In genomic region chr14:101553393-101553792, GRCh38 we compare ENCODE assay signal across 1 cellular context.
TF ChIP-seq lines count a peak whose summit lies in the region.

No MANE protein-coding gene starts in this region.

TF ChIP-seq in HCT116, 20 proteins besides CTCF, POLR2A, EP300 and RAD21 (continued from another document):
- no peak for TF ChIP-seq REST (IDR thresholded peaks at IDR 0.05; ENCODE audit: low read depth)
- TF ChIP-seq TCF7L2 (IDR thresholded peaks at IDR 0.05; ENCODE audit: borderline replicate concordance, extremely low read depth, insufficient read depth, insufficient read length), result no peak
- no peak for TF ChIP-seq CBX3 (IDR thresholded peaks at IDR 0.05; ENCODE audit: low read depth)
- TF ChIP-seq YY1 (IDR thresholded peaks at IDR 0.05; ENCODE audit: extremely low read depth, insufficient replicate concordance, low read depth, low read length), result no peak
- no peak for TF ChIP-seq EZH2phosphoT487 (IDR thresholded peaks at IDR 0.05; ENCODE audit: borderline replicate concordance)
- TF ChIP-seq ZFX (IDR thresholded peaks at IDR 0.05), result no peak
- no peak for TF ChIP-seq ZBTB33 (IDR thresholded peaks at IDR 0.05; ENCODE audit: extremely low read depth, insufficient replicate concordance, low read length)
- no peak for TF ChIP-seq MAX (IDR thresholded peaks at IDR 0.05)
- no peak for TF ChIP-seq SRF (IDR thresholded peaks at IDR 0.05; ENCODE audit: low read depth)
- TF ChIP-seq ATF3 (IDR thresholded peaks at IDR 0.05), result no peak
- no peak for TF ChIP-seq FOSL1 (IDR thresholded peaks at IDR 0.05; ENCODE audit: low read depth)
- no peak for TF ChIP-seq SP1 (IDR thresholded peaks at IDR 0.05; ENCODE audit: low read depth)
